8 cellular contexts compared by ENCODE assay signal in the genomic region with DNA sequence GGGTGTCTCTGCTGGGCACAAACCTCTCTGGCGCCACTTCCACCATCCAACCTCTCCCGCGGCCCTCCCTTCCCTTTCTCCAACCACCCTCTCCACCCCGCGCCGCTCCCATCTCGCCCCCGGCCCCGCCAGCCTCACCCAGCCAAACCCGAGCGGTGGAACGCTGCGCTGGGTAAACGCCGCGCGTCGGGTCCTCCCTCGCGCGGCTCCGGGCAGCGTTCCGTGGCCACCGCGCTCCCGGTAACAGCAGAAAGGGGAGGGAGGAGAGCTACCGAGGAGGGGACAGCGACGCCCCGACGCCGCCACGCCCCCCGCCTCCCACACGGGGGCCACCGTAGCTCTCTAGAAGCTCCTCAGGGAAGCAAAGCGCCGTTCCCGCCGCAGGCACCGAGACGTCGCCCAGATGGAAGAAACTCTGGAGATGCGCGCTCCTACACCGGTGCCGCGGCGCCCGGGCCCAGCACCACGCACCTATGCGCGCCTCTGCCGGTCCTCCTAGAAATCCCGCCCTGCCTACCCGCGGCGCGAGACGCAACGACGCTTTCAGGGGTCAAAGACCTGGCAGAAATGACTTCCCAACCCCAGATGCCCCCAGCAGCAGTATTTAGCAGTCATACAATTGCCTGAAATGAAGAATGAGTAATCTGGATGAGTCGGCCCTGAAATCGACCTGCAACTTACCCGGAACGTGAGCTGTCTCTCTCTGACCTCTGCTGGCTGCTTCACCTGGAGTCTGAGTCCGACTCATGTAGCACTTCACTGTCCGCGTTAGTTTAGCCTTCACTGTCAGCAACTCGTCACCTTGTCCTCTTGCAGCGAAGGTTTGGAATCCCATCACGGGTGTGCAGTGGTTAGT. TPM values are rescaled to one million over a fixed set of nuclear protein-coding genes. Genes with fewer than 3 reads are reported as not detected.
DNase-seq lines count a peak whose midpoint lies in the region; ATAC-seq lines count a peak whose summit lies in the region.

A gene with protein sequence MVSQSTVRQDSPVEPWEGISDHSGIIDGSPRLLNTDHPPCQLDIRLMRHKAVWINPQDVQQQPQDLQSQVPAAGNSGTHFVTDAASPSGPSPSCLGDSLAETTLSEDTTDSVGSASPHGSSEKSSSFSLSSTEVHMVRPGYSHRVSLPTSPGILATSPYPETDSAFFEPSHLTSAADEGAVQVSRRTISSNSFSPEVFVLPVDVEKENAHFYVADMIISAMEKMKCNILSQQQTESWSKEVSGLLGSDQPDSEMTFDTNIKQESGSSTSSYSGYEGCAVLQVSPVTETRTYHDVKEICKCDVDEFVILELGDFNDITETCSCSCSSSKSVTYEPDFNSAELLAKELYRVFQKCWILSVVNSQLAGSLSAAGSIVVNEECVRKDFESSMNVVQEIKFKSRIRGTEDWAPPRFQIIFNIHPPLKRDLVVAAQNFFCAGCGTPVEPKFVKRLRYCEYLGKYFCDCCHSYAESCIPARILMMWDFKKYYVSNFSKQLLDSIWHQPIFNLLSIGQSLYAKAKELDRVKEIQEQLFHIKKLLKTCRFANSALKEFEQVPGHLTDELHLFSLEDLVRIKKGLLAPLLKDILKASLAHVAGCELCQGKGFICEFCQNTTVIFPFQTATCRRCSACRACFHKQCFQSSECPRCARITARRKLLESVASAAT (minus strand): TSS at position 257 of the 856 bp plus-strand sequence. CDS start 14,777 bp downstream, outside the sequence.

- no peak within 1 kb of the TSS for H2BK15ac ChIP-seq in mesendoderm (replicated peaks; ENCODE audit: low read depth)

- H3K9ac ChIP-seq in mesendoderm (ENCODE audit: low read length): peak within 1 kb of the TSS; percentile 70

- no peak within 1 kb of the TSS for H2AK5ac ChIP-seq in mesendoderm (ENCODE audit: low read length)

- H2BK5ac ChIP-seq in mesendoderm (ENCODE audit: low read length): no peak within 1 kb of the TSS

- H3K36me3 ChIP-seq in ectodermal cell (ENCODE audit: control insufficient read depth, insufficient read depth, low read length) (no peaks in the 10 kb centered on the region), mesendoderm (ENCODE audit: control insufficient read depth, insufficient read depth, low read length) (no peaks in the 10 kb centered on the region)

- H3K23ac ChIP-seq in mesendoderm (ENCODE audit: low read length): no peak within 1 kb of the TSS

- no peaks in the 10 kb centered on the region for H3K36me3 Mint-ChIP-seq in T-helper 17 cell (ENCODE audit: low read depth)
- peaks cover 22% of the 10 kb centered on the region for H3K36me3 Mint-ChIP-seq in stimulated activated memory B cell treated with anti-CD40 and anti-IgM and Interleukin-4, amounts not matched to agents 10 μg/mL and 1 μg/mL and 100 μg/mL, for 72 hours

- no peak within 1 kb of the TSS for H3K4ac ChIP-seq in mesendoderm (ENCODE audit: low read depth, low read length)

- peaks cover 9% of the 10 kb centered on the region for H3K4me1 ChIP-seq in ectodermal cell (ENCODE audit: control insufficient read depth, insufficient read depth, low read length)
- peaks cover 8% of the 10 kb centered on the region for H3K4me1 ChIP-seq in mesendoderm (ENCODE audit: control insufficient read depth, low read depth, low read length)

- DNase-seq in NCI-H2196 (lab: John Stamatoyannopoulos, UW; ENCODE audit: unreplicated experiment) (peak; percentile 4), NCI-H2196 treated with DMSO at 0.1 percent for 48 hours (lab: John Stamatoyannopoulos, UW; ENCODE audit: unreplicated experiment) (no peak), T-helper 17 cell (no peak), mesendoderm (peak; percentile 82)
- DNase-seq in NK-92 treated with Interleukin-12 subunit alpha and Interleukin-12 subunit beta, amount 100 ng/mL, for 24 hours (lab: John Stamatoyannopoulos, UW): no peak

- H2BK120ac ChIP-seq in mesendoderm (ENCODE audit: low read depth, low read length): no peak within 1 kb of the TSS

- peak within 1 kb of the TSS; percentile 85 for H3K56ac ChIP-seq in mesendoderm (ENCODE audit: low read length)

- no peaks in the 10 kb centered on the region for H3K79me2 ChIP-seq in mesendoderm (ENCODE audit: control insufficient read depth, insufficient read depth, low read length)

- H3K4me2 ChIP-seq in mesendoderm (ENCODE audit: low read length): peak within 1 kb of the TSS; percentile 96

- H3K4me1 Mint-ChIP-seq in T-helper 17 cell: peaks cover 13% of the 10 kb centered on the region
- peaks cover 49% of the 10 kb centered on the region for H3K4me1 Mint-ChIP-seq in stimulated activated memory B cell treated with anti-CD40 and anti-IgM and Interleukin-4, amounts not matched to agents 10 μg/mL and 1 μg/mL and 100 μg/mL, for 72 hours

- H3K27ac ChIP-seq in ectodermal cell (ENCODE audit: insufficient read depth, low read depth, low read length, poor library complexity, severe bottlenecking) (no peak within 1 kb of the TSS), mesendoderm (ENCODE audit: low read depth, low read length) (no peak within 1 kb of the TSS)

- no peak within 1 kb of the TSS for H3K27ac Mint-ChIP-seq in T-helper 17 cell
- peak within 1 kb of the TSS; percentile 86 for H3K27ac Mint-ChIP-seq in stimulated activated memory B cell treated with anti-CD40 and anti-IgM and Interleukin-4, amounts not matched to agents 10 μg/mL and 1 μg/mL and 100 μg/mL, for 72 hours

- H3K18ac ChIP-seq in mesendoderm (ENCODE audit: low read length): peak within 1 kb of the TSS; percentile 33

- H3K27me3 ChIP-seq in ectodermal cell (ENCODE audit: control insufficient read depth, insufficient read depth, low read length, poor library complexity, severe bottlenecking) (peaks cover 66% of the 10 kb centered on the region), mesendoderm (ENCODE audit: insufficient read depth, low read length, poor library complexity) (peaks cover 2% of the 10 kb centered on the region)

- WGBS in ectodermal cell, 2 experiments: 2% methylated on average over 73 of the region's 73 CpGs
- no CpG with 5 or more reads among the region's 73 CpGs for WGBS in mesendoderm (ENCODE audit: extremely low coverage, insufficient coverage, low lambda C conversion rate)

- H3K27me3 Mint-ChIP-seq in T-helper 17 cell: peaks cover 41% of the 10 kb centered on the region
- H3K27me3 Mint-ChIP-seq in stimulated activated memory B cell treated with anti-CD40 and anti-IgM and Interleukin-4, amounts not matched to agents 10 μg/mL and 1 μg/mL and 100 μg/mL, for 72 hours: no peaks in the 10 kb centered on the region

- peak; percentile 37 for ATAC-seq in HG03280 (IDR thresholded peaks at IDR 0.05; ENCODE audit: unreplicated experiment)
- peak; percentile 68 for ATAC-seq in T-helper 17 cell
- ATAC-seq in stimulated activated memory B cell treated with anti-CD40 and anti-IgM and Interleukin-4, amounts not matched to agents 10 μg/mL and 1 μg/mL and 100 μg/mL, for 72 hours: peak; percentile 74

- no peaks in the 10 kb centered on the region for H3K79me1 ChIP-seq in mesendoderm (ENCODE audit: low read length)

- no peak within 1 kb of the TSS for H4K8ac ChIP-seq in mesendoderm (ENCODE audit: low read depth, low read length)

- H4K5ac ChIP-seq in mesendoderm (ENCODE audit: low read length): no peak within 1 kb of the TSS

- no peaks in the 10 kb centered on the region for H3K9me3 ChIP-seq in T-helper 17 cell (ENCODE audit: control insufficient read depth, low read length, poor library complexity, severe bottlenecking)
- no peaks in the 10 kb centered on the region for H3K9me3 ChIP-seq in ectodermal cell (ENCODE audit: control insufficient read depth, low read length)

- H3K9me3 Mint-ChIP-seq in stimulated activated memory B cell treated with anti-CD40 and anti-IgM and Interleukin-4, amounts not matched to agents 10 μg/mL and 1 μg/mL and 100 μg/mL, for 72 hours: no peaks in the 10 kb centered on the region

- H3K4me3 ChIP-seq in ectodermal cell (ENCODE audit: insufficient read depth, low read depth, low read length) (peak within 1 kb of the TSS; percentile 42), mesendoderm (ENCODE audit: low read length) (peak within 1 kb of the TSS; percentile 70)

- H3K4me3 Mint-ChIP-seq in T-helper 17 cell: peak within 1 kb of the TSS; percentile 93
- H3K4me3 Mint-ChIP-seq in stimulated activated memory B cell treated with anti-CD40 and anti-IgM and Interleukin-4, amounts not matched to agents 10 μg/mL and 1 μg/mL and 100 μg/mL, for 72 hours: peak within 1 kb of the TSS; percentile 92

RNA-seq across cellular contexts. Expression of the gene that starts here (rescaled TPM):
- 1 to 10 TPM in 1 of 2 donors, under 1 TPM in 1; 0.13 to 5.8 TPM for total RNA-seq in T-helper 17 cell
- 1.9 TPM for polyA plus RNA-seq in ectodermal cell (2013, experiment 1 of 4)
- polyA plus RNA-seq in ectodermal cell (2013, experiment 2 of 4): 1.5 TPM
- 0.85 TPM for polyA plus RNA-seq in ectodermal cell (2013, experiment 3 of 4)
- 1.4 TPM for polyA plus RNA-seq in ectodermal cell (2013, experiment 4 of 4)
- 2.9 TPM for polyA plus RNA-seq in mesendoderm (2013, experiment 1 of 2)
- polyA plus RNA-seq in mesendoderm (2013, experiment 2 of 2): 2.8 TPM

Comparison
In these comparisons a context has a peak if more than half of its experiments do, and no peak if none do; other contexts are left out.
1. DNase-seq: peak in NCI-H2196 (single experiment) and mesendoderm (single experiment); none in NCI-H2196 treated with DMSO at 0.1 percent for 48 hours (single experiment), T-helper 17 cell (0 of 3) and NK-92 treated with Interleukin-12 subunit alpha and Interleukin-12 subunit beta, amount 100 ng/mL, for 24 hours (single experiment).
2. Peak in every context shown above with its lines, with median percentiles within 50 percentile points of each other: ATAC-seq.